18 cellular contexts compared by ENCODE assay signal in genomic region chr20:3103369-3104032, GRCh38. TPM values are rescaled to one million over a fixed set of nuclear protein-coding genes. Genes with fewer than 3 reads are reported as not detected.
"Had no signal": no experiment of that assay in that cellular context is flagged by ENCODE, and none has a peak within 500 bp of the region (broad histone marks: within the 10 kb centered on the region; RNA-seq: fewer than 3 reads in every experiment).

No MANE protein-coding gene starts in this region.

- H3K4me1 ChIP-seq: ascending aorta, lower lobe of right lung, right atrium auricular region, transverse colon had no signal

- DNase-seq: activated CD4-positive, alpha-beta T cell treated with anti-CD3 and anti-CD28 coated beads, Interleukin-2, amount 50 U/mL, for 48 hours; activated CD4-positive, CD25-positive, alpha-beta regulatory T cell treated with anti-CD3 and anti-CD28 coated beads, Interleukin-2, amount 50 U/mL, for 72 hours; activated effector memory CD4-positive, alpha-beta T cell treated with anti-CD3 and anti-CD28 coated beads, Interleukin-2, amount 50 U/mL, for 16 hours; activated naive CD8-positive, alpha-beta T cell treated with anti-CD3 and anti-CD28 coated beads, Interleukin-2, amount 10 ng/mL, durations not matched to agents 7 days and 5 days; activated T-cell treated with anti-CD3 and anti-CD28 coated beads, Interleukin-2, amount 50 U/mL, for 4 hours; left cardiac atrium; lower lobe of right lung; midbrain; transverse colon had no signal

- H3K36me3 Mint-ChIP-seq: activated naive CD8-positive, alpha-beta T cell treated with anti-CD3 and anti-CD28 coated beads, Interleukin-2, amount 10 ng/mL, durations not matched to agents 7 days and 5 days had no signal

- H3K9me3 ChIP-seq: ascending aorta, lower lobe of right lung, right atrium auricular region, transverse colon had no signal

- H3K27ac Mint-ChIP-seq: activated naive CD8-positive, alpha-beta T cell treated with anti-CD3 and anti-CD28 coated beads, Interleukin-2, amount 10 ng/mL, durations not matched to agents 7 days and 5 days; stimulated activated memory B cell treated with anti-CD40 and anti-IgM and Interleukin-4, amounts not matched to agents 10 μg/mL and 1 μg/mL and 100 μg/mL, for 72 hours had no signal

- H3K9me3 Mint-ChIP-seq: activated naive CD8-positive, alpha-beta T cell treated with anti-CD3 and anti-CD28 coated beads, Interleukin-2, amount 10 ng/mL, durations not matched to agents 7 days and 5 days; activated T-cell treated with anti-CD3 and anti-CD28 coated beads, Interleukin-2, amount 50 U/mL, for 4 hours; stimulated activated memory B cell treated with anti-CD40 and anti-IgM and Interleukin-4, amounts not matched to agents 10 μg/mL and 1 μg/mL and 100 μg/mL, for 72 hours; T-helper 2 cell treated with Interferon-gamma antibody and Interleukin-4, amounts not matched to agents 5 μg/mL and 100 μg/mL, for 36 hours had no signal

- ATAC-seq: activated T-cell treated with anti-CD3 and anti-CD28 coated beads, Interleukin-2, amount 50 U/mL, for 4 hours; left cardiac atrium; lower lobe of right lung had no signal

- H3K36me3 ChIP-seq: cardiac muscle cell, right atrium auricular region, transverse colon had no signal

- H3K27ac ChIP-seq: ascending aorta, cardiac muscle cell, coronary artery, lower lobe of right lung, right atrium auricular region, transverse colon had no signal

- H3K4me3 Mint-ChIP-seq: activated T-cell treated with anti-CD3 and anti-CD28 coated beads, Interleukin-2, amount 50 U/mL, for 4 hours; stimulated activated memory B cell treated with anti-CD40 and anti-IgM and Interleukin-4, amounts not matched to agents 10 μg/mL and 1 μg/mL and 100 μg/mL, for 72 hours; T-helper 2 cell treated with Interferon-gamma antibody and Interleukin-4, amounts not matched to agents 5 μg/mL and 100 μg/mL, for 36 hours had no signal

- H3K27me3 Mint-ChIP-seq: stimulated activated memory B cell treated with anti-CD40 and anti-IgM and Interleukin-4, amounts not matched to agents 10 μg/mL and 1 μg/mL and 100 μg/mL, for 72 hours had no signal

- H3K27me3 ChIP-seq: ascending aorta, cardiac muscle cell, right atrium auricular region had no signal

- H3K4me3 ChIP-seq: ascending aorta, cardiac muscle cell, coronary artery, lower lobe of right lung, right atrium auricular region, transverse colon had no signal

RNA-seq across cellular contexts. Expression of gene AVP, which starts 19.0 kb away (rescaled TPM):
- total RNA-seq: activated naive CD8-positive, alpha-beta T cell treated with anti-CD3 and anti-CD28 coated beads, Interleukin-2, amount 10 ng/mL, durations not matched to agents 7 days and 5 days; activated T-cell treated with anti-CD3 and anti-CD28 coated beads, Interleukin-2, amount 50 U/mL, for 4 hours; ascending aorta; cardiac muscle cell; glomerular endothelial cell; left cardiac atrium; lower lobe of right lung; posterior vena cava; right atrium auricular region; transverse colon had no signal
- polyA plus RNA-seq: cardiac muscle cell, esophagus had no signal

RNA-seq across cellular contexts. Expression of gene OXT, which starts 32.1 kb away (rescaled TPM):
- total RNA-seq: ascending aorta, cardiac muscle cell, glomerular endothelial cell, lower lobe of right lung, posterior vena cava, right atrium auricular region, transverse colon had no signal
- polyA plus RNA-seq: cardiac muscle cell had no signal
